Comparison of ENCODE assay signal across 1 cellular context in the genomic region with DNA sequence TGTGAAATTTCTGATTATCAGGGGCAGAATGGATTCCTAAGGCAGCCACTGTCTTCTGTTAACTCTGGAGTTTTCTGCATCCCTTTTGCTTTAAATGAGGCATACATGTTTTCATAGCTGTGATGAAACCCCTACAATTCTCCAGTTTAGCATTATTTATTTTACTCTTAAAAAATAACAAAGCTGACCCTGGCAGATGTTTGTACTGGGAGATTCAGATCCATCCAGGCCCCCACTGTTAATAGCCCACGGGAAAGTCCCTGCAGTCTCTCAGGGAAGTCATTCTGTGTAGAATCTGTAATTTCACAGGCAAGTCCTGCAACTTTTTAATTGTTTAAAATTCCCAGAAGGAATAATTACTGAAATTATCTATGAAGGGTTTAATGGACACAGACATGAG.
TF ChIP-seq lines count a peak whose summit lies in the region.

No MANE protein-coding gene starts in this region.

TF ChIP-seq in H1, 55 proteins besides CTCF, POLR2A, EP300 and RAD21:
- no peak for TF ChIP-seq SRF (IDR thresholded peaks at IDR 0.05; ENCODE audit: low read depth, low read length)
- no peak for TF ChIP-seq RBBP5 (IDR thresholded peaks at IDR 0.05; ENCODE audit: borderline replicate concordance, low read depth, low read length)
- no peak for TF ChIP-seq EZH2 (IDR thresholded peaks at IDR 0.05; ENCODE audit: low read depth, low read length, severe bottlenecking)
- TF ChIP-seq TCF12 (IDR thresholded peaks at IDR 0.05; ENCODE audit: low read depth, low read length): no peak
- TF ChIP-seq TAF1 (IDR thresholded peaks at IDR 0.05; ENCODE audit: low read depth, low read length): no peak
- no peak for TF ChIP-seq CTBP2 (IDR thresholded peaks at IDR 0.05; ENCODE audit: borderline replicate concordance, insufficient read depth, insufficient read length, low read length)
- TF ChIP-seq RXRA (IDR thresholded peaks at IDR 0.05; ENCODE audit: insufficient read depth, low read depth, low read length): no peak
- no peak for TF ChIP-seq GABPA (IDR thresholded peaks at IDR 0.05; ENCODE audit: borderline replicate concordance, insufficient read depth, low read length)
- no peak for TF ChIP-seq GTF2F1 (IDR thresholded peaks at IDR 0.05; ENCODE audit: borderline replicate concordance, low read depth, low read length)
- TF ChIP-seq CBX8 (IDR thresholded peaks at IDR 0.05; ENCODE audit: borderline replicate concordance, low read depth, low read length): no peak
- TF ChIP-seq, protein P1, sequence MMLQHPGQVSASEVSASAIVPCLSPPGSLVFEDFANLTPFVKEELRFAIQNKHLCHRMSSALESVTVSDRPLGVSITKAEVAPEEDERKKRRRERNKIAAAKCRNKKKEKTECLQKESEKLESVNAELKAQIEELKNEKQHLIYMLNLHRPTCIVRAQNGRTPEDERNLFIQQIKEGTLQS (IDR thresholded peaks at IDR 0.05; ENCODE audit: insufficient read depth, low read depth, low read length): no peak
TF ChIP-seq in H1: peak in this region for 0.
